In the genomic region with DNA sequence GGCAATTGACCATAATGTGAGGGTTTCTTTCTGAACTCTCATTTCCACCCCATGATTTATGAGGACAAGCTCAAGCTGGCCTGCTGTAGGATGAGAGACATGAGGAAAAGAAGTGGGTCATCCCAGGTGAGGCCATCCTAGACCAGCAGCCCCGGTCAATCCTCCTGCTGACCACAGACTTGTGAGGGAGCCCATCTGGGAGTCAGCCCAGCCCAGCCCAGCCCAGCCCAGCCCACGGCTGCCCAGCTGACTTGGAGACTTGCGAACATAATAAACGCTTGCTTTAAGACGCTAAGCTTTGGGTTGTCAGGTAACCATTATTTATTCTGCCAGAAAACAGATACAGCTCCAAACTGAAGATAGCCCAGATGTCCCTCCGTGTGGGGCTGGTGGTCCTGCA, we compare ENCODE assay signal across 16 cellular contexts.
A peak's percentile ranks its signal among the peaks of the same experiment; 100 is the strongest.
DNase-seq lines count a peak whose midpoint lies in the region; ATAC-seq and TF ChIP-seq lines count a peak whose summit lies in the region.
"Had no signal": no experiment of that assay in that cellular context is flagged by ENCODE, and none has a peak within 500 bp of the region (broad histone marks: within the 10 kb centered on the region; RNA-seq: fewer than 3 reads in every experiment).

No MANE protein-coding gene starts in this region.

- H3K18ac ChIP-seq in mesendoderm (ENCODE audit: low read length): no peak overlapping the region

- no peaks in the 10 kb centered on the region for H3K36me3 ChIP-seq in mesendoderm (ENCODE audit: control insufficient read depth, insufficient read depth, low read length)

- no peak overlapping the region for H2BK5ac ChIP-seq in mesendoderm (ENCODE audit: low read length)

- no peak overlapping the region for H2AK5ac ChIP-seq in mesendoderm (ENCODE audit: low read length)

- H3K4ac ChIP-seq in mesendoderm (ENCODE audit: low read depth, low read length): no peak overlapping the region

- H3K4me3 Mint-ChIP-seq in nephron: no peak overlapping the region
- H3K4me3 Mint-ChIP-seq in activated T-cell treated with anti-CD3 and anti-CD28 coated beads, Interleukin-2, amount 50 U/mL, for 4 hours: no peak overlapping the region
- H3K4me3 Mint-ChIP-seq: CD14-positive monocyte; CD8-positive, alpha-beta T cell; H9 had no signal

- no peak overlapping the region for H3K56ac ChIP-seq in mesendoderm (ENCODE audit: low read length)

- H3K79me1 ChIP-seq in mesendoderm (ENCODE audit: low read length): no peaks in the 10 kb centered on the region

- H2BK120ac ChIP-seq in mesendoderm (ENCODE audit: low read depth, low read length): no peak overlapping the region

- no peak overlapping the region for H3K9ac ChIP-seq in mesendoderm (ENCODE audit: low read length)

- no CpG with 5 or more reads among the region's 6 CpGs for WGBS in mesendoderm (ENCODE audit: extremely low coverage, insufficient coverage, low lambda C conversion rate)

- H3K4me2 ChIP-seq in mesendoderm (ENCODE audit: low read length): no peak overlapping the region

- no peak overlapping the region for H4K8ac ChIP-seq in mesendoderm (ENCODE audit: low read depth, low read length)

- H3K36me3 Mint-ChIP-seq in nephron (ENCODE audit: low read depth): no peaks in the 10 kb centered on the region
- no peaks in the 10 kb centered on the region for H3K36me3 Mint-ChIP-seq in activated T-cell treated with anti-CD3 and anti-CD28 coated beads, Interleukin-2, amount 50 U/mL, for 4 hours (ENCODE audit: insufficient read depth)
- H3K36me3 Mint-ChIP-seq: CD14-positive monocyte; CD8-positive, alpha-beta T cell had no signal

- no peak overlapping the region for H4K5ac ChIP-seq in mesendoderm (ENCODE audit: low read length)

- no peaks in the 10 kb centered on the region for H3K9me3 Mint-ChIP-seq in nephron
- no peaks in the 10 kb centered on the region for H3K9me3 Mint-ChIP-seq in activated T-cell treated with anti-CD3 and anti-CD28 coated beads, Interleukin-2, amount 50 U/mL, for 4 hours
- H3K9me3 Mint-ChIP-seq: CD8-positive, alpha-beta T cell; H9 had no signal

- no peaks in the 10 kb centered on the region for H3K27me3 ChIP-seq in mesendoderm (ENCODE audit: insufficient read depth, low read length, poor library complexity)

- H3K27ac ChIP-seq in cingulate gyrus (ENCODE audit: low read depth, low read length) (peak overlapping the region; percentile 15), mesendoderm (ENCODE audit: low read depth, low read length) (no peak overlapping the region)
- H3K27ac ChIP-seq: 22Rv1 had no signal

- no peaks in the 10 kb centered on the region for H3K4me1 ChIP-seq in mesendoderm (ENCODE audit: control insufficient read depth, low read depth, low read length)

- peak overlapping the region in 2 of 3 experiments; percentile 41 to 53 for H3K27ac Mint-ChIP-seq in nephron
- H3K27ac Mint-ChIP-seq: CD14-positive monocyte; CD8-positive, alpha-beta T cell; H9 had no signal

- H3K23ac ChIP-seq in mesendoderm (ENCODE audit: low read length): no peak overlapping the region

- no peak overlapping the region for H2BK15ac ChIP-seq in mesendoderm (replicated peaks; ENCODE audit: low read depth)

- peak; percentile 34 for DNase-seq in NCI-H2227 (lab: John Stamatoyannopoulos, UW; ENCODE audit: unreplicated experiment)
- no peak for DNase-seq in NCI-H2227 treated with DMSO at 0.1 percent for 48 hours (lab: John Stamatoyannopoulos, UW)
- DNase-seq in mesendoderm: no peak
- no peak for DNase-seq in activated T-cell treated with anti-CD3 and anti-CD28 coated beads, Interleukin-2, amount 50 U/mL, for 4 hours
- DNase-seq: CD8-positive, alpha-beta T cell; COR-L47; DMS153; DMS79 treated with DMSO at 0.1 percent for 48 hours; EL; GOT3; H9 had no signal

- H3K27me3 Mint-ChIP-seq in nephron (ENCODE audit: low read depth): peaks cover 14% of the 10 kb centered on the region
- peaks cover 12% of the 10 kb centered on the region for H3K27me3 Mint-ChIP-seq in activated T-cell treated with anti-CD3 and anti-CD28 coated beads, Interleukin-2, amount 50 U/mL, for 4 hours (ENCODE audit: low read depth)

- no peak for ATAC-seq in GM21447 (IDR thresholded peaks at IDR 0.05; ENCODE audit: unreplicated experiment)
- no peak for ATAC-seq in activated T-cell treated with anti-CD3 and anti-CD28 coated beads, Interleukin-2, amount 50 U/mL, for 4 hours
- ATAC-seq: CD8-positive, alpha-beta T cell had no signal

- no peak for TF ChIP-seq CTCF in nephron (IDR thresholded peaks at IDR 0.05; ENCODE audit: unreplicated experiment in 3 of 3)

- H3K4me3 ChIP-seq in mesendoderm (ENCODE audit: low read length): no peak overlapping the region

- H3K4me1 Mint-ChIP-seq in nephron: peaks cover 28% of the 10 kb centered on the region
- H3K4me1 Mint-ChIP-seq in activated T-cell treated with anti-CD3 and anti-CD28 coated beads, Interleukin-2, amount 50 U/mL, for 4 hours (ENCODE audit: low read depth): no peaks in the 10 kb centered on the region
- H3K4me1 Mint-ChIP-seq: CD14-positive monocyte had no signal

- H3K79me2 ChIP-seq in mesendoderm (ENCODE audit: control insufficient read depth, insufficient read depth, low read length): no peaks in the 10 kb centered on the region
